In the genomic region with DNA sequence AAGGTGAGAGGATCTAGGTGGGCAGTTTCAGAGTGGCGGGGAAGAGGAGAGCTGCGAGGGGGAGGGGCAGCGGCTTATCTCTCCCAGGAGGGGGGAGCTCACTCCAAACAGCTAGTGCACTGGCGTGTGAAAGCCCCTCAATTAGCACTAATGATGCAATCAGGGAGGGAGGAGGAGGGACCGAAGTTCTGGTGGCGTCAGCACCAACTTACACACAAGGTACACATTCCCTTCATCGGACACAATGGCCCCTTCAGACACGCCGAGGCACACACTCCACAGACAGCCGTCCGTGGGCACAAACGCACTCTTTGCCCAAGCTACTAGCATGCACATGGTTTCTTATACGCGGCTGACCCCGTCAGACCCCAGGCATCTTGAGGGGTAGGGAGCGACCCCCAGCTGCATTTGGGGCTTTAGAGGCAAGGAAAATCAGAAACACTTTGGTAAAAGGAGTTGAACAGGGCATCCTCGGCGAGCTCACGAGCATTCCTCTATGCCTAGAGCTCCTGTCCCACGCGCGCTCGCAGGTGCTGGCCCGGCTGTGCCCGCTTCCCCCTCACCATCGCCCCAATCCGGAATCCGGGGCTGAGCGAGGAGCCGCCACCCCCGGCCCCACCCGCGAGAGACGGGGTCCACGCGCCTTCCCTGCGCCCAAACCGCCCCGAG, we compare ENCODE assay signal across 8 cellular contexts. TPM values are rescaled to one million over a fixed set of nuclear protein-coding genes. Genes with fewer than 3 reads are reported as not detected.
A peak's percentile ranks its signal among the peaks of the same experiment; 100 is the strongest.
DNase-seq lines count a peak whose midpoint lies in the region; ATAC-seq and TF ChIP-seq lines count a peak whose summit lies in the region.

No MANE protein-coding gene starts in this region.

- peak overlapping the region; percentile 24 for H3K4me3 Mint-ChIP-seq in activated CD8-positive, alpha-beta memory T cell treated with anti-CD3 and anti-CD28 coated beads, Interleukin-2, amount 10 ng/mL, durations not matched to agents 7 days and 5 days

- TF ChIP-seq CTCF in Panc1 (IDR thresholded peaks at IDR 0.05), result no peak

- BruUV-seq in Panc1 (replicated peaks; lab: Mats Ljungman, UMichigan), result no TSS peak

- H3K4me3 ChIP-seq in Panc1 (ENCODE audit: low read depth in 2 of 2, low read length in 2 of 2) (peak overlapping the region; percentile 51 to 64), neuron (ENCODE audit: low read length) (peak overlapping the region; percentile 53)

- H3K4me1 ChIP-seq in Panc1 (ENCODE audit: control insufficient read depth, insufficient read depth, low read length) (peaks cover 36% of the 10 kb centered on the region), neuron (ENCODE audit: insufficient read depth, low read length) (peaks cover 58% of the 10 kb centered on the region)

- H3K36me3 Mint-ChIP-seq in activated CD8-positive, alpha-beta memory T cell treated with anti-CD3 and anti-CD28 coated beads, Interleukin-2, amount 10 ng/mL, durations not matched to agents 7 days and 5 days, result no peaks in the 10 kb centered on the region

- intact Hi-C loops in Panc1 (cut with micrococcal nuclease; ENCODE audit: unreplicated experiment), result no loop called here

- ATAC-seq in activated CD8-positive, alpha-beta memory T cell treated with anti-CD3 and anti-CD28 coated beads, Interleukin-2, amount 10 ng/mL, durations not matched to agents 7 days and 5 days, result no peak
- no peak; the same call in 1 of the 2 replicates for ATAC-seq in Panc1
- ATAC-seq in GM19023 (IDR thresholded peaks at IDR 0.05; ENCODE audit: unreplicated experiment), result no peak

- H3K36me3 ChIP-seq in Panc1 (ENCODE audit: control insufficient read depth, insufficient read depth, low read length), result no peaks in the 10 kb centered on the region
- H3K36me3 ChIP-seq in neuron (ENCODE audit: insufficient read depth, low read length), result no peaks in the 10 kb centered on the region

- POLR2A ChIA-PET in Panc1 (lab: Charles Lee), result interaction anchor here (0.6 kb wide), 1 partner anchor 259 kb away, joined by 7 read pairs; no protein-coding TSS in a partner anchor

- H3K27ac Mint-ChIP-seq in activated CD8-positive, alpha-beta memory T cell treated with anti-CD3 and anti-CD28 coated beads, Interleukin-2, amount 10 ng/mL, durations not matched to agents 7 days and 5 days, result no peak overlapping the region

- DNase-seq in activated CD8-positive, alpha-beta memory T cell treated with anti-CD3 and anti-CD28 coated beads, Interleukin-2, amount 10 ng/mL, durations not matched to agents 7 days and 5 days, result no peak
- no peak for DNase-seq in activated CD8-positive, alpha-beta memory T cell treated with anti-CD3 and anti-CD28 coated beads, Interleukin-2, amount 50 U/mL, for 48 hours
- DNase-seq in Panc1 (ENCODE audit: low read depth, low spot score) (no peak), erythroblast (lab: John Stamatoyannopoulos, UW) (peak; percentile 65 to 66), epidermal melanocyte (ENCODE audit: insufficient read length, low spot score) (no peak), SHP77 (lab: John Stamatoyannopoulos, UW) (no peak)

- in situ Hi-C loops in Panc1 (cut with HindIII; ENCODE audit: low pct_unique_long_range_greater_than_20kb, low sequenced_read_pairs), result no loop called here

- no peaks in the 10 kb centered on the region for H3K9me3 Mint-ChIP-seq in activated CD8-positive, alpha-beta memory T cell treated with anti-CD3 and anti-CD28 coated beads, Interleukin-2, amount 10 ng/mL, durations not matched to agents 7 days and 5 days (ENCODE audit: low read depth)

- CTCF ChIA-PET in activated CD8-positive, alpha-beta memory T cell treated with anti-CD3 and anti-CD28 coated beads, Interleukin-2, amount 10 ng/mL, durations not matched to agents 7 days and 5 days (lab: Charles Lee), result interaction anchor here (0.9 to 1.0 kb wide), 3 partner anchors 40 to 207 kb away, joined by 3 read pairs; no protein-coding TSS in a partner anchor
- CTCF ChIA-PET in Panc1 (lab: Charles Lee), result no interaction called here

- H3K27me3 Mint-ChIP-seq in activated CD8-positive, alpha-beta memory T cell treated with anti-CD3 and anti-CD28 coated beads, Interleukin-2, amount 10 ng/mL, durations not matched to agents 7 days and 5 days, result peaks cover 62% of the 10 kb centered on the region

- H3K4me1 Mint-ChIP-seq in activated CD8-positive, alpha-beta memory T cell treated with anti-CD3 and anti-CD28 coated beads, Interleukin-2, amount 10 ng/mL, durations not matched to agents 7 days and 5 days, result peaks cover 2% of the 10 kb centered on the region

- H3K9me3 ChIP-seq in Panc1 (ENCODE audit: control insufficient read depth, insufficient read depth, low read depth, low read length) (no peaks in the 10 kb centered on the region), neuron (ENCODE audit: low read length) (no peaks in the 10 kb centered on the region)

- peak overlapping the region; percentile 51; the same call in 1 of the 2 replicates for H3K27ac ChIP-seq in Panc1 (ENCODE audit: low read length)

- no peak for TF ChIP-seq POLR2A in erythroblast (IDR thresholded peaks at IDR 0.05; ENCODE audit: low read length)

- no peaks in the 10 kb centered on the region for H3K27me3 ChIP-seq in Panc1 (ENCODE audit: control insufficient read depth, insufficient read depth, low read length)
- no peaks in the 10 kb centered on the region for H3K27me3 ChIP-seq in neuron (ENCODE audit: insufficient read depth, low read length)

- H2AFZ ChIP-seq in neuron (ENCODE audit: low read depth, low read length), result peak overlapping the region; percentile 85

RNA-seq across cellular contexts. Expression of a gene that starts 0.9 kb away (rescaled TPM):
- total RNA-seq in activated CD8-positive, alpha-beta memory T cell treated with anti-CD3 and anti-CD28 coated beads, Interleukin-2, amount 10 ng/mL, durations not matched to agents 7 days and 5 days, result not detected
- total RNA-seq in Panc1 (2021; ENCODE audit: unreplicated experiment), result 14.8 TPM
- polyA plus RNA-seq in Panc1 (2012; ENCODE audit: insufficient read length), result 18.7 TPM

Comparison
In these comparisons a context has a peak if more than half of its experiments do, and no peak if none do; other contexts are left out.
1. DNase-seq: peak in erythroblast (2 of 2); none in activated CD8-positive, alpha-beta memory T cell treated with anti-CD3 and anti-CD28 coated beads, Interleukin-2, amount 10 ng/mL, durations not matched to agents 7 days and 5 days (single experiment), activated CD8-positive, alpha-beta memory T cell treated with anti-CD3 and anti-CD28 coated beads, Interleukin-2, amount 50 U/mL, for 48 hours (single experiment), Panc1 (single experiment), epidermal melanocyte (single experiment) and SHP77 (0 of 2).
2. RNA of a gene that starts 0.9 kb away (total RNA-seq): 14.8 TPM in Panc1 (single experiment); not detected in activated CD8-positive, alpha-beta memory T cell treated with anti-CD3 and anti-CD28 coated beads, Interleukin-2, amount 10 ng/mL, durations not matched to agents 7 days and 5 days; every median in the first group is over 10 times any median in the second.